8 cellular contexts compared by ENCODE assay signal in genomic region chr17:44689492-44690217, GRCh38. TPM values are rescaled to one million over a fixed set of nuclear protein-coding genes. Genes with fewer than 3 reads are reported as not detected.
DNase-seq lines count a peak whose midpoint lies in the region; ATAC-seq and TF ChIP-seq lines count a peak whose summit lies in the region.

Gene CCDC43, minus strand, starts transcription at chr17:44689776. Its CDS starts 23 bp downstream, at chr17:44689753.

- peaks cover 7% of the 10 kb centered on the region for H3K4me1 Mint-ChIP-seq in GM23338
- H3K4me1 Mint-ChIP-seq in nephron progenitor cell = peaks cover 21% of the 10 kb centered on the region
- H3K4me1 Mint-ChIP-seq in stimulated activated naive CD8-positive, alpha-beta T cell treated with anti-CD3 and anti-CD28 coated beads, Interleukin-15, Interleukin-2, amounts not matched to agents 100 ng/mL and 50 ng/mL, for 24 hours (ENCODE audit: low read depth) = peaks cover 28% of the 10 kb centered on the region

- H3K36me3 ChIP-seq in GM23338 (ENCODE audit: insufficient read depth) (no peaks in the 10 kb centered on the region), Loucy (ENCODE audit: insufficient read depth, low read length) (no peaks in the 10 kb centered on the region)

- H3K4me3 Mint-ChIP-seq in GM23338 = peak within 1 kb of the TSS; percentile 98
- H3K4me3 Mint-ChIP-seq in nephron progenitor cell = peak within 1 kb of the TSS; percentile 96
- H3K4me3 Mint-ChIP-seq in stimulated activated naive CD8-positive, alpha-beta T cell treated with anti-CD3 and anti-CD28 coated beads, Interleukin-15, Interleukin-2, amounts not matched to agents 100 ng/mL and 50 ng/mL, for 24 hours = peak within 1 kb of the TSS; percentile 96

- H4K20me1 ChIP-seq in GM23338 (replicated peaks; ENCODE audit: insufficient read depth) (no peaks in the 10 kb centered on the region), Loucy (ENCODE audit: insufficient read depth, low read length, poor library complexity, severe bottlenecking) (no peaks in the 10 kb centered on the region)

- peaks cover 27% of the 10 kb centered on the region for H3K79me2 ChIP-seq in GM23338 (replicated peaks; ENCODE audit: insufficient read depth)
- peaks cover 33% of the 10 kb centered on the region for H3K79me2 ChIP-seq in Loucy (ENCODE audit: insufficient read depth, low read length)

- peaks cover 3% of the 10 kb centered on the region; the same call in 1 of the 2 replicates for H3K4me1 ChIP-seq in GM23338 (ENCODE audit: insufficient read depth)
- H3K4me1 ChIP-seq in Loucy (ENCODE audit: insufficient read depth, low read length, poor library complexity, severe bottlenecking) = peaks cover 13% of the 10 kb centered on the region

- peak; percentile 99 for ATAC-seq in GM23338

- DNase-seq in DMS53 treated with DMSO at 0.1 percent for 48 hours (lab: John Stamatoyannopoulos, UW; ENCODE audit: unreplicated experiment) (peak; percentile 97), GM23338 (ENCODE audit: low spot score) (peak; percentile 96), SHP77 (lab: John Stamatoyannopoulos, UW) (peak; percentile 81 to 89), fibroblast of the aortic adventitia (ENCODE audit: low read depth) (peak; percentile 94), nephron progenitor cell (peak; percentile 96)
- peak; percentile 83 for DNase-seq in activated T-helper 9 cell treated with anti-CD3 and anti-CD28 coated beads, Interleukin-2, amount 50 U/mL, for 16 hours (ENCODE audit: low read depth)

- H3K9ac ChIP-seq in Loucy (ENCODE audit: low read depth, low read length, poor library complexity, severe bottlenecking) = peak within 1 kb of the TSS; percentile 85

- H3K27me3 ChIP-seq in GM23338 (ENCODE audit: insufficient read depth) (no peaks in the 10 kb centered on the region), Loucy (ENCODE audit: insufficient read depth, low read length, poor library complexity, severe bottlenecking) (no peaks in the 10 kb centered on the region)

- H3K9me2 ChIP-seq in GM23338 (ENCODE audit: insufficient read depth) = no peaks in the 10 kb centered on the region
- H3K9me2 ChIP-seq in Loucy (replicated peaks; ENCODE audit: low read depth, low read length) = no peaks in the 10 kb centered on the region

- H3F3A ChIP-seq in GM23338 (replicated peaks; ENCODE audit: low read depth) (no peaks in the 10 kb centered on the region; the same call in 1 of the 2 replicates), Loucy (ENCODE audit: low read depth) (no peaks in the 10 kb centered on the region)

- TF ChIP-seq CTCF in GM23338 (conservative IDR thresholded peaks at IDR 0.05; ENCODE audit: low read depth in 2 of 2) (no peak), Loucy (conservative IDR thresholded peaks at IDR 0.05; ENCODE audit: low read length) (no peak), fibroblast of the aortic adventitia (IDR thresholded peaks at IDR 0.05; ENCODE audit: insufficient read depth, low read length) (no peak), nephron progenitor cell (IDR thresholded peaks at IDR 0.05) (no peak)

- H3K36me3 Mint-ChIP-seq in GM23338 (ENCODE audit: low read depth) (no peaks in the 10 kb centered on the region; the same call in 2 of the 3 replicates), nephron progenitor cell (ENCODE audit: low read depth) (peaks cover 5% of the 10 kb centered on the region)
- peaks cover 18% of the 10 kb centered on the region for H3K36me3 Mint-ChIP-seq in stimulated activated naive CD8-positive, alpha-beta T cell treated with anti-CD3 and anti-CD28 coated beads, Interleukin-15, Interleukin-2, amounts not matched to agents 100 ng/mL and 50 ng/mL, for 24 hours (ENCODE audit: low read depth)

- H3K27ac Mint-ChIP-seq in GM23338 (peak within 1 kb of the TSS; percentile 97), nephron progenitor cell (peak within 1 kb of the TSS; percentile 98)
- H3K27ac Mint-ChIP-seq in stimulated activated naive CD8-positive, alpha-beta T cell treated with anti-CD3 and anti-CD28 coated beads, Interleukin-15, Interleukin-2, amounts not matched to agents 100 ng/mL and 50 ng/mL, for 24 hours = peak within 1 kb of the TSS; percentile 95

- H3K4me2 ChIP-seq in GM23338 = peak within 1 kb of the TSS; percentile 96
- H3K4me2 ChIP-seq in Loucy (ENCODE audit: low read depth, low read length, poor library complexity, severe bottlenecking) = peak within 1 kb of the TSS; percentile 74

- H3K27me3 Mint-ChIP-seq in GM23338 (ENCODE audit: insufficient read depth, low read depth, poor library complexity) = peaks cover 9% of the 10 kb centered on the region
- H3K27me3 Mint-ChIP-seq in nephron progenitor cell (ENCODE audit: low read depth, poor library complexity) = peaks cover 18% of the 10 kb centered on the region
- no peaks in the 10 kb centered on the region for H3K27me3 Mint-ChIP-seq in stimulated activated naive CD8-positive, alpha-beta T cell treated with anti-CD3 and anti-CD28 coated beads, Interleukin-15, Interleukin-2, amounts not matched to agents 100 ng/mL and 50 ng/mL, for 24 hours

- H3K4me3 ChIP-seq in GM23338 = peak within 1 kb of the TSS; percentile 97
- peak within 1 kb of the TSS; percentile 82 for H3K4me3 ChIP-seq in Loucy (ENCODE audit: low read length, poor library complexity, severe bottlenecking)
- H3K4me3 ChIP-seq in fibroblast of the aortic adventitia (ENCODE audit: low read depth, low read length) = peak within 1 kb of the TSS; percentile 100

- H2AFZ ChIP-seq in GM23338 = peak within 1 kb of the TSS; percentile 78
- H2AFZ ChIP-seq in Loucy (ENCODE audit: low read length) = peak within 1 kb of the TSS; percentile 84

- H3K9me3 ChIP-seq in Loucy (ENCODE audit: insufficient read depth, low read depth, low read length) = no peaks in the 10 kb centered on the region

- H3K9me3 Mint-ChIP-seq in GM23338 (no peaks in the 10 kb centered on the region), nephron progenitor cell (no peaks in the 10 kb centered on the region)
- H3K9me3 Mint-ChIP-seq in stimulated activated naive CD8-positive, alpha-beta T cell treated with anti-CD3 and anti-CD28 coated beads, Interleukin-15, Interleukin-2, amounts not matched to agents 100 ng/mL and 50 ng/mL, for 24 hours = no peaks in the 10 kb centered on the region

- H3K27ac ChIP-seq in GM23338 (ENCODE audit: low read depth) = peak within 1 kb of the TSS; percentile 90

TF ChIP-seq in GM23338, 12 proteins besides CTCF, POLR2A, EP300 and RAD21:
- TF ChIP-seq ETS1 (IDR thresholded peaks at IDR 0.05) (0 out of 2 replicates have a peak, but pooled peaks have one; percentile 51), POLR2AphosphoS5 (IDR thresholded peaks at IDR 0.05; ENCODE audit: low read depth) (peak; percentile 96), CREB1 (CRISPR knock-in tag; IDR thresholded peaks at IDR 0.05; ENCODE audit: low read depth) (no peak), ZNF331 (CRISPR knock-in tag; IDR thresholded peaks at IDR 0.05; ENCODE audit: low read depth) (no peak)

RNA-seq across cellular contexts. Expression of gene CCDC43, which starts in this region (rescaled TPM):
- total RNA-seq in GM23338 (2014; rRNA removed; shearing (Covaris generic)) = 29.8 and 35.2 TPM in 2 replicates
- 44.5 and 55.3 TPM in 2 replicates for polyA plus RNA-seq in GM23338 (2016; fragmentation: Nextera tagmentation; extraction: Ambion mirVana)
- total RNA-seq in fibroblast of the aortic adventitia (ENCODE audit: low replicate concordance) = 33.4 and 50.7 TPM in 2 replicates

Comparison
In these comparisons a context has a peak if more than half of its experiments do, and no peak if none do; other contexts are left out.
1. Peak in every context shown above with its lines: DNase-seq, ATAC-seq, H3K4me3 ChIP-seq and H3K27ac ChIP-seq.